In the genomic region with DNA sequence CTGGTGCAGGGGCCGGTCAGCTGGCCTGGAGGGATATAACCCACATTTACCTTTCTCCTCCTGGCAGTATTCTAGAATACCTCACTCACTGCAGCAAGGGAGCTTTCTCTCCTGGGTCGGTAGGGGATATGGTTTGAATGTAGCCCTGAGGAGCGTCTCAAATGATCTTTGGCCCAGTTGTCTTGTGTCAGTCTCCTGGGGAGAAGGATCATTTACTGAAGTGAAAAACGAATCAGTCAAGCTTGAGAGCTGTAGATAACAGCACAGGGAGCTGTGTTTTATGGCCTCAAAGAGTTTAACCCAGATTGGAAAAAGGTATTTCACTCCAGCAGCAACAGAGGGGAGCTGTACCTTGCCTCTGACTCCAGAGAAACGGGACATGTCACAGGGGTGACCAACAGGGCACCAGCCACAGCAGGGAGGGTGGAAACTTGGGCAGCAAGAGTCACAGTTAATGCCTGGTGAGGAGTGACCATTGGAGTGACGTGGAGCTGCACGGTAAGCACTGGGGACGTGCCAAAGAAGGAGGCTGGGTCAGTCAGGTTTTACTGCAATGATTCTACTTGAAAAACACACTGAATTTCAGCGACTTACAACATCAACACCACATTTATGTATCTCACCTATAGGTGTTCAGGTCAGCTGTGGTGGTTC, we compare ENCODE assay signal across 27 cellular contexts. TPM values are rescaled to one million over a fixed set of nuclear protein-coding genes. Genes with fewer than 3 reads are reported as not detected.
A peak's percentile ranks its signal among the peaks of the same experiment; 100 is the strongest.
DNase-seq lines count a peak whose midpoint lies in the region; ATAC-seq and TF ChIP-seq lines count a peak whose summit lies in the region.
"Had no signal": no experiment of that assay in that cellular context is flagged by ENCODE, and none has a peak within 500 bp of the region (broad histone marks: within the 10 kb centered on the region; RNA-seq: fewer than 3 reads in every experiment).

No MANE protein-coding gene starts in this region.

- H3K9me3 ChIP-seq in left ventricle myocardium inferior (replicated peaks) (no peaks in the 10 kb centered on the region), ovary (no peaks in the 10 kb centered on the region), HAP-1 (no peaks in the 10 kb centered on the region)
- H3K9me3 ChIP-seq: BE2C, SK-N-SH, spleen, tibial nerve had no signal

- H3K9me3 Mint-ChIP-seq in nephron, result no peaks in the 10 kb centered on the region
- H3K9me3 Mint-ChIP-seq: activated naive CD8-positive, alpha-beta T cell treated with anti-CD3 and anti-CD28 coated beads, Interleukin-2, amount 10 ng/mL, durations not matched to agents 7 days and 5 days; mesothelial cell of epicardium; natural killer cell; stimulated activated naive CD8-positive, alpha-beta T cell treated with anti-CD3 and anti-CD28 coated beads, Interleukin-15, Interleukin-2, amounts not matched to agents 100 ng/mL and 50 ng/mL, for 24 hours; T-helper 2 cell treated with Interferon-gamma antibody and Interleukin-4, amounts not matched to agents 5 μg/mL and 100 μg/mL, for 36 hours had no signal

- no peak for TF ChIP-seq EP300 in ovary (IDR thresholded peaks at IDR 0.05)

- in situ Hi-C loops in HAP-1 (cut with MboI; ENCODE audit: low sequenced_read_pairs), result no loop called here

- H3K4me3 ChIP-seq in left ventricle myocardium inferior, result no peak overlapping the region
- H3K4me3 ChIP-seq in ovary, result no peak overlapping the region
- no peak overlapping the region for H3K4me3 ChIP-seq in HAP-1
- H3K4me3 ChIP-seq: spleen, tibial nerve had no signal

- intact Hi-C loops in left ventricle myocardium superior (cut with micrococcal nuclease), result no loop called here
- intact Hi-C loops in left ventricle myocardium inferior (cut with micrococcal nuclease), result no loop called here
- intact Hi-C loops in ovary (cut with DNase I), result no loop called here

- H3K4me1 Mint-ChIP-seq in nephron, result peaks cover 11% of the 10 kb centered on the region
- H3K4me1 Mint-ChIP-seq: activated naive CD8-positive, alpha-beta T cell treated with anti-CD3 and anti-CD28 coated beads, Interleukin-2, amount 10 ng/mL, durations not matched to agents 7 days and 5 days; mesothelial cell of epicardium; natural killer cell had no signal

- peaks cover 2% of the 10 kb centered on the region for H3K27me3 Mint-ChIP-seq in nephron (ENCODE audit: low read depth)
- H3K27me3 Mint-ChIP-seq: stimulated activated naive CD8-positive, alpha-beta T cell treated with anti-CD3 and anti-CD28 coated beads, Interleukin-15, Interleukin-2, amounts not matched to agents 100 ng/mL and 50 ng/mL, for 24 hours had no signal

- no peaks in the 10 kb centered on the region for H3K27me3 ChIP-seq in left ventricle myocardium inferior (ENCODE audit: low read depth)
- H3K27me3 ChIP-seq in ovary, result no peaks in the 10 kb centered on the region
- no peaks in the 10 kb centered on the region for H3K27me3 ChIP-seq in HAP-1 (ENCODE audit: low read depth)
- H3K27me3 ChIP-seq: BE2C, spleen, tibial nerve had no signal

- H3K27ac ChIP-seq in left ventricle myocardium inferior (replicated peaks) (no peak overlapping the region), ovary (no peak overlapping the region)
- H3K27ac ChIP-seq: HL-60, spleen, tibial nerve, VCaP had no signal

- no peaks in the 10 kb centered on the region for H3K36me3 ChIP-seq in left ventricle myocardium inferior
- no peaks in the 10 kb centered on the region for H3K36me3 ChIP-seq in ovary
- H3K36me3 ChIP-seq in HAP-1 (replicated peaks), result no peaks in the 10 kb centered on the region
- H3K36me3 ChIP-seq: BE2C, spleen, tibial nerve had no signal

- no peaks in the 10 kb centered on the region for H3K36me3 Mint-ChIP-seq in nephron (ENCODE audit: low read depth)
- H3K36me3 Mint-ChIP-seq: activated naive CD8-positive, alpha-beta T cell treated with anti-CD3 and anti-CD28 coated beads, Interleukin-2, amount 10 ng/mL, durations not matched to agents 7 days and 5 days; mesothelial cell of epicardium; natural killer cell had no signal

- TF ChIP-seq POLR2A in ovary (IDR thresholded peaks at IDR 0.05), result no peak

- 71 to 73% (median 72%) methylated on average over 9 of the region's 9 CpGs for WGBS in ovary, 3 donors

- H3K27ac Mint-ChIP-seq in nephron, result peak overlapping the region; percentile 39 to 90 (median 65)
- H3K27ac Mint-ChIP-seq: activated naive CD8-positive, alpha-beta T cell treated with anti-CD3 and anti-CD28 coated beads, Interleukin-2, amount 10 ng/mL, durations not matched to agents 7 days and 5 days; mesothelial cell of epicardium; natural killer cell; stimulated activated naive CD8-positive, alpha-beta T cell treated with anti-CD3 and anti-CD28 coated beads, Interleukin-15, Interleukin-2, amounts not matched to agents 100 ng/mL and 50 ng/mL, for 24 hours; T-helper 2 cell treated with Interferon-gamma antibody and Interleukin-4, amounts not matched to agents 5 μg/mL and 100 μg/mL, for 36 hours had no signal

- peak overlapping the region in 1 of 3 experiments; percentile 14 for H3K4me3 Mint-ChIP-seq in nephron
- H3K4me3 Mint-ChIP-seq: activated naive CD8-positive, alpha-beta T cell treated with anti-CD3 and anti-CD28 coated beads, Interleukin-2, amount 10 ng/mL, durations not matched to agents 7 days and 5 days; mesothelial cell of epicardium; natural killer cell; stimulated activated naive CD8-positive, alpha-beta T cell treated with anti-CD3 and anti-CD28 coated beads, Interleukin-15, Interleukin-2, amounts not matched to agents 100 ng/mL and 50 ng/mL, for 24 hours; T-helper 2 cell treated with Interferon-gamma antibody and Interleukin-4, amounts not matched to agents 5 μg/mL and 100 μg/mL, for 36 hours had no signal

- H3K4me1 ChIP-seq in left ventricle myocardium inferior (no peaks in the 10 kb centered on the region), ovary (ENCODE audit: insufficient read depth) (no peaks in the 10 kb centered on the region), HAP-1 (peaks cover 4% of the 10 kb centered on the region; the same call in 1 of the 2 replicates)
- H3K4me1 ChIP-seq: BE2C, spleen, tibial nerve had no signal

- DNase-seq in left ventricle myocardium superior, result no peak
- no peak for DNase-seq in left ventricle myocardium inferior
- DNase-seq in activated T-cell treated with anti-CD3 and anti-CD28 coated beads for 4 hours, result no peak
- DNase-seq in ovary, result no peak
- no peak for DNase-seq in NCI-H748 (lab: John Stamatoyannopoulos, UW; ENCODE audit: unreplicated experiment)
- DNase-seq in HAP-1 (ENCODE audit: low spot score in 2 of 2), result no peak
- DNase-seq: activated CD8-positive, alpha-beta memory T cell treated with anti-CD3 and anti-CD28 coated beads, Interleukin-2, amount 50 U/mL, for 4 hours; activated naive CD8-positive, alpha-beta T cell treated with anti-CD3 and anti-CD28 coated beads, Interleukin-2, amount 10 ng/mL, durations not matched to agents 7 days and 5 days; BE2C; DMS79; effector CD8-positive, alpha-beta T cell; foreskin melanocyte; natural killer cell; NCI-H1105; NCI-H526 treated with DMSO at 0.1 percent for 48 hours; RPMI8226; SK-N-SH; spleen; stimulated activated CD4-positive, alpha-beta T cell treated with anti-CD3 and anti-CD28 coated beads, Interleukin-4, amount 100 ng/mL, for 24 hours had no signal

- no peak for TF ChIP-seq CTCF in left ventricle myocardium inferior (IDR thresholded peaks at IDR 0.05; ENCODE audit: borderline replicate concordance)
- no peak for TF ChIP-seq CTCF in nephron (IDR thresholded peaks at IDR 0.05; ENCODE audit: unreplicated experiment in 3 of 3)
- TF ChIP-seq CTCF in ovary (IDR thresholded peaks at IDR 0.05), result no peak

- ATAC-seq in left ventricle myocardium superior (peak; percentile 20), esophagus mucosa (peak; percentile 67)
- ATAC-seq: natural killer cell had no signal

RNA-seq across cellular contexts. Expression of gene ZFR, which starts 29.8 kb away (rescaled TPM):
- total RNA-seq in left ventricle myocardium superior, result 51.6 TPM
- total RNA-seq in left ventricle myocardium inferior, result 60.3 TPM
- 32.9 TPM for total RNA-seq in esophagus mucosa
- 10 to 100 TPM; 54.0 to 85.9 (median 74.9) TPM for total RNA-seq in ovary
- polyA plus RNA-seq in ovary, result 10 to 100 TPM; 60.0 to 62.5 TPM
